Comparison of ENCODE assay signal across 1 cellular context in the genomic region with DNA sequence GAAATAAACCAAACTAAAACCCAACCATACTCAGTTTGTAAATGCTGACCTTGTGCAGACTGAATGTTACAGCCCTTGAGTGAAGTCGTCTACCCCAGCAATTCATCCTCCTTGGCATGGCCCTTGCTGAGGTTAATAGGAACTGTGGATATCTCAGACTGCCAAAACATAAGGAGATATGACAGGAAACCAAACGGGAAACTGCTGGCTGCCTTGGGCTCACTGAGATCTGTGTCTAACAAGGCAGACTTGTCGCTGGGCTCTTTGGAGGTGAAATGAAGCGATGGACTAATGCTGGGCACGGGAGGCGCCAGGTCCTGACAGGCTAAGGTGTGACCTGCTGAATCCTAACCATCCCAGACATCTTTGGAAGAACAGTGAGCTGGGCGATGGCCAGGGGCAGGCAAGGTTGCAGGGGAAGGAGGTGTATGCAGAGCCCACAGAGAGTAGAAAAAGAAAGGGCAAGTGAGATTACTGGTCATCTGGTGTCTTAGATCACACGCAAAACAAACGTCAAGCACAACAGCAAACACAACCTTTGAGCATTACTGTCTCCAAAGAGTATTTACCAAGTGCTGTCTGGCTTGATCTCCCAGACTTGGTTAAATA.
TF ChIP-seq lines count a peak whose summit lies in the region.

No MANE protein-coding gene starts in this region.

TF ChIP-seq in HepG2, 621 proteins besides CTCF, POLR2A, EP300 and RAD21 (continued from another document and continues in another):
- TF ChIP-seq, protein P1, sequence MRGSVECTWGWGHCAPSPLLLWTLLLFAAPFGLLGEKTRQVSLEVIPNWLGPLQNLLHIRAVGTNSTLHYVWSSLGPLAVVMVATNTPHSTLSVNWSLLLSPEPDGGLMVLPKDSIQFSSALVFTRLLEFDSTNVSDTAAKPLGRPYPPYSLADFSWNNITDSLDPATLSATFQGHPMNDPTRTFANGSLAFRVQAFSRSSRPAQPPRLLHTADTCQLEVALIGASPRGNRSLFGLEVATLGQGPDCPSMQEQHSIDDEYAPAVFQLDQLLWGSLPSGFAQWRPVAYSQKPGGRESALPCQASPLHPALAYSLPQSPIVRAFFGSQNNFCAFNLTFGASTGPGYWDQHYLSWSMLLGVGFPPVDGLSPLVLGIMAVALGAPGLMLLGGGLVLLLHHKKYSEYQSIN (CRISPR knock-in tag; IDR thresholded peaks at IDR 0.05; ENCODE audit: borderline replicate concordance), result no peak
- no peak for TF ChIP-seq JUN (CRISPR knock-in tag; IDR thresholded peaks at IDR 0.05)
- peak; percentile 96 for TF ChIP-seq ZMYM4 (CRISPR knock-in tag; IDR thresholded peaks at IDR 0.05)
- TF ChIP-seq KMT2B (CRISPR knock-in tag; IDR thresholded peaks at IDR 0.05), result 0 out of 2 replicates have a peak, but pooled peaks have one; percentile 20
- peak; percentile 46; the same call in 1 of the 2 replicates for TF ChIP-seq MEF2D (CRISPR knock-in tag; IDR thresholded peaks at IDR 0.05)
- TF ChIP-seq, protein P2, sequence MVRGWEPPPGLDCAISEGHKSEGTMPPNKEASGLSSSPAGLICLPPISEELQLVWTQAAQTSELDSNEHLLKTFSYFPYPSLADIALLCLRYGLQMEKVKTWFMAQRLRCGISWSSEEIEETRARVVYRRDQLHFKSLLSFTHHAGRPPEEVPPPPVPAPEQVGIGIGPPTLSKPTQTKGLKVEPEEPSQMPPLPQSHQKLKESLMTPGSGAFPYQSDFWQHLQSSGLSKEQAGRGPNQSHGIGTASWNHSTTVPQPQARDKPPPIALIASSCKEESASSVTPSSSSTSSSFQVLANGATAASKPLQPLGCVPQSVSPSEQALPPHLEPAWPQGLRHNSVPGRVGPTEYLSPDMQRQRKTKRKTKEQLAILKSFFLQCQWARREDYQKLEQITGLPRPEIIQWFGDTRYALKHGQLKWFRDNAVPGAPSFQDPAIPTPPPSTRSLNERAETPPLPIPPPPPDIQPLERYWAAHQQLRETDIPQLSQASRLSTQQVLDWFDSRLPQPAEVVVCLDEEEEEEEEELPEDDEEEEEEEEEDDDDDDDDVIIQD (CRISPR knock-in tag; IDR thresholded peaks at IDR 0.05; ENCODE audit: low read depth), result peak; percentile 89
- TF ChIP-seq ZNF543 (CRISPR knock-in tag; IDR thresholded peaks at IDR 0.05), result no peak
- no peak for TF ChIP-seq ZNF180 (CRISPR knock-in tag; IDR thresholded peaks at IDR 0.05; ENCODE audit: borderline replicate concordance, low read depth)
- TF ChIP-seq, protein P3, sequence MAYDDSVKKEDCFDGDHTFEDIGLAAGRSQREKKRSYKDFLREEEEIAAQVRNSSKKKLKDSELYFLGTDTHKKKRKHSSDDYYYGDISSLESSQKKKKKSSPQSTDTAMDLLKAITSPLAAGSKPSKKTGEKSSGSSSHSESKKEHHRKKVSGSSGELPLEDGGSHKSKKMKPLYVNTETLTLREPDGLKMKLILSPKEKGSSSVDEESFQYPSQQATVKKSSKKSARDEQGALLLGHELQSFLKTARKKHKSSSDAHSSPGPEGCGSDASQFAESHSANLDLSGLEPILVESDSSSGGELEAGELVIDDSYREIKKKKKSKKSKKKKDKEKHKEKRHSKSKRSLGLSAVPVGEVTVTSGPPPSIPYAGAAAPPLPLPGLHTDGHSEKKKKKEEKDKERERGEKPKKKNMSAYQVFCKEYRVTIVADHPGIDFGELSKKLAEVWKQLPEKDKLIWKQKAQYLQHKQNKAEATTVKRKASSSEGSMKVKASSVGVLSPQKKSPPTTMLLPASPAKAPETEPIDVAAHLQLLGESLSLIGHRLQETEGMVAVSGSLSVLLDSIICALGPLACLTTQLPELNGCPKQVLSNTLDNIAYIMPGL (CRISPR knock-in tag; IDR thresholded peaks at IDR 0.05; ENCODE audit: borderline replicate concordance in 1 of 2, low read depth in 1 of 2), result peak in 1 of 2 experiments; percentile 46; a peak in 2 of 4 replicates
- no peak for TF ChIP-seq ZFX (CRISPR knock-in tag; IDR thresholded peaks at IDR 0.05; ENCODE audit: low read depth)
- TF ChIP-seq CBFB (CRISPR knock-in tag; IDR thresholded peaks at IDR 0.05), result no peak
- TF ChIP-seq MED13 (CRISPR knock-in tag; IDR thresholded peaks at IDR 0.05), result peak; percentile 85; the same call in 1 of the 2 replicates
- TF ChIP-seq, protein P4, sequence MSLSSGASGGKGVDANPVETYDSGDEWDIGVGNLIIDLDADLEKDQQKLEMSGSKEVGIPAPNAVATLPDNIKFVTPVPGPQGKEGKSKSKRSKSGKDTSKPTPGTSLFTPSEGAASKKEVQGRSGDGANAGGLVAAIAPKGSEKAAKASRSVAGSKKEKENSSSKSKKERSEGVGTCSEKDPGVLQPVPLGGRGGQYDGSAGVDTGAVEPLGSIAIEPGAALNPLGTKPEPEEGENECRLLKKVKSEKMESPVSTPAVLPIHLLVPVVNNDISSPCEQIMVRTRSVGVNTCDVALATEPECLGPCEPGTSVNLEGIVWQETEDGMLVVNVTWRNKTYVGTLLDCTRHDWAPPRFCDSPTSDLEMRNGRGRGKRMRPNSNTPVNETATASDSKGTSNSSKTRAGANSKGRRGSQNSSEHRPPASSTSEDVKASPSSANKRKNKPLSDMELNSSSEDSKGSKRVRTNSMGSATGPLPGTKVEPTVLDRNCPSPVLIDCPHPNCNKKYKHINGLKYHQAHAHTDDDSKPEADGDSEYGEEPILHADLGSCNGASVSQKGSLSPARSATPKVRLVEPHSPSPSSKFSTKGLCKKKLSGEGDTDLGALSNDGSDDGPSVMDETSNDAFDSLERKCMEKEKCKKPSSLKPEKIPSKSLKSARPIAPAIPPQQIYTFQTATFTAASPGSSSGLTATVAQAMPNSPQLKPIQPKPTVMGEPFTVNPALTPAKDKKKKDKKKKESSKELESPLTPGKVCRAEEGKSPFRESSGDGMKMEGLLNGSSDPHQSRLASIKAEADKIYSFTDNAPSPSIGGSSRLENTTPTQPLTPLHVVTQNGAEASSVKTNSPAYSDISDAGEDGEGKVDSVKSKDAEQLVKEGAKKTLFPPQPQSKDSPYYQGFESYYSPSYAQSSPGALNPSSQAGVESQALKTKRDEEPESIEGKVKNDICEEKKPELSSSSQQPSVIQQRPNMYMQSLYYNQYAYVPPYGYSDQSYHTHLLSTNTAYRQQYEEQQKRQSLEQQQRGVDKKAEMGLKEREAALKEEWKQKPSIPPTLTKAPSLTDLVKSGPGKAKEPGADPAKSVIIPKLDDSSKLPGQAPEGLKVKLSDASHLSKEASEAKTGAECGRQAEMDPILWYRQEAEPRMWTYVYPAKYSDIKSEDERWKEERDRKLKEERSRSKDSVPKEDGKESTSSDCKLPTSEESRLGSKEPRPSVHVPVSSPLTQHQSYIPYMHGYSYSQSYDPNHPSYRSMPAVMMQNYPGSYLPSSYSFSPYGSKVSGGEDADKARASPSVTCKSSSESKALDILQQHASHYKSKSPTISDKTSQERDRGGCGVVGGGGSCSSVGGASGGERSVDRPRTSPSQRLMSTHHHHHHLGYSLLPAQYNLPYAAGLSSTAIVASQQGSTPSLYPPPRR (CRISPR knock-in tag; IDR thresholded peaks at IDR 0.05; ENCODE audit: borderline replicate concordance), result peak; percentile 73; the same call in 1 of the 2 replicates
- no peak for TF ChIP-seq NR3C1 (CRISPR knock-in tag; IDR thresholded peaks at IDR 0.05)
- no peak for TF ChIP-seq MEIS1 (CRISPR knock-in tag; IDR thresholded peaks at IDR 0.05; ENCODE audit: borderline replicate concordance)
- TF ChIP-seq ZBTB8A (CRISPR knock-in tag; IDR thresholded peaks at IDR 0.05; ENCODE audit: borderline replicate concordance, low read depth), result no peak
- TF ChIP-seq ZNF556 (CRISPR knock-in tag; IDR thresholded peaks at IDR 0.05; ENCODE audit: borderline replicate concordance), result no peak
- no peak for TF ChIP-seq SRY (CRISPR knock-in tag; IDR thresholded peaks at IDR 0.05)
- TF ChIP-seq, protein P5, sequence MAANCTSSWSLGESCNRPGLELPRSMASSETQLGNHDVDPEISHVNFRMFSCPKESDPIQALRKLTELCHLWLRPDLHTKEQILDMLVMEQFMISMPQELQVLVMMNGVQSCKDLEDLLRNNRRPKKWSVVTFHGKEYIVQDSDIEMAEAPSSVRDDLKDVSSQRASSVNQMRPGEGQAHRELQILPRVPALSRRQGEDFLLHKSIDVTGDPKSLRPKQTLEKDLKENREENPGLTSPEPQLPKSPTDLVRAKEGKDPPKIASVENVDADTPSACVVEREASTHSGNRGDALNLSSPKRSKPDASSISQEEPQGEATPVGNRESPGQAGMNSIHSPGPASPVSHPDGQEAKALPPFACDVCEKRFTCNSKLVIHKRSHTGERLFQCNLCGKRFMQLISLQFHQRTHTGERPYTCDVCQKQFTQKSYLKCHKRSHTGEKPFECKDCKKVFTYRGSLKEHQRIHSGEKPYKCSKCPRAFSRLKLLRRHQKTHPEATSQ (CRISPR knock-in tag; IDR thresholded peaks at IDR 0.05; ENCODE audit: borderline replicate concordance), result no peak
- TF ChIP-seq DPF2 (CRISPR knock-in tag; IDR thresholded peaks at IDR 0.05; ENCODE audit: borderline replicate concordance, low read depth), result peak; percentile 83; the same call in 1 of the 2 replicates
- TF ChIP-seq JUND (CRISPR knock-in tag; IDR thresholded peaks at IDR 0.05), result no peak
- no peak for TF ChIP-seq FOSL1 (CRISPR knock-in tag; IDR thresholded peaks at IDR 0.05; ENCODE audit: borderline replicate concordance)
- peak; percentile 30; the same call in 1 of the 2 replicates for TF ChIP-seq ZNF598 (CRISPR knock-in tag; IDR thresholded peaks at IDR 0.05; ENCODE audit: borderline replicate concordance)
- TF ChIP-seq, protein P6, sequence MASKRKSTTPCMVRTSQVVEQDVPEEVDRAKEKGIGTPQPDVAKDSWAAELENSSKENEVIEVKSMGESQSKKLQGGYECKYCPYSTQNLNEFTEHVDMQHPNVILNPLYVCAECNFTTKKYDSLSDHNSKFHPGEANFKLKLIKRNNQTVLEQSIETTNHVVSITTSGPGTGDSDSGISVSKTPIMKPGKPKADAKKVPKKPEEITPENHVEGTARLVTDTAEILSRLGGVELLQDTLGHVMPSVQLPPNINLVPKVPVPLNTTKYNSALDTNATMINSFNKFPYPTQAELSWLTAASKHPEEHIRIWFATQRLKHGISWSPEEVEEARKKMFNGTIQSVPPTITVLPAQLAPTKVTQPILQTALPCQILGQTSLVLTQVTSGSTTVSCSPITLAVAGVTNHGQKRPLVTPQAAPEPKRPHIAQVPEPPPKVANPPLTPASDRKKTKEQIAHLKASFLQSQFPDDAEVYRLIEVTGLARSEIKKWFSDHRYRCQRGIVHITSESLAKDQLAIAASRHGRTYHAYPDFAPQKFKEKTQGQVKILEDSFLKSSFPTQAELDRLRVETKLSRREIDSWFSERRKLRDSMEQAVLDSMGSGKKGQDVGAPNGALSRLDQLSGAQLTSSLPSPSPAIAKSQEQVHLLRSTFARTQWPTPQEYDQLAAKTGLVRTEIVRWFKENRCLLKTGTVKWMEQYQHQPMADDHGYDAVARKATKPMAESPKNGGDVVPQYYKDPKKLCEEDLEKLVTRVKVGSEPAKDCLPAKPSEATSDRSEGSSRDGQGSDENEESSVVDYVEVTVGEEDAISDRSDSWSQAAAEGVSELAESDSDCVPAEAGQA (IDR thresholded peaks at IDR 0.05; ENCODE audit: low read depth), result peak; percentile 38; the same call in 1 of the 2 replicates
- TF ChIP-seq, protein P6 (CRISPR knock-in tag; IDR thresholded peaks at IDR 0.05; ENCODE audit: borderline replicate concordance), result no peak
- TF ChIP-seq RXRB (CRISPR knock-in tag; IDR thresholded peaks at IDR 0.05; ENCODE audit: borderline replicate concordance), result peak; percentile 90
- no peak; the same call in 1 of the 2 replicates for TF ChIP-seq ZKSCAN8 (CRISPR knock-in tag; IDR thresholded peaks at IDR 0.05; ENCODE audit: borderline replicate concordance)
- peak; percentile 92 for TF ChIP-seq SKI (IDR thresholded peaks at IDR 0.05; ENCODE audit: partially characterized antibody)
- 0 out of 2 replicates have a peak, but pooled peaks have one; percentile 59 for TF ChIP-seq ZNF614 (CRISPR knock-in tag; IDR thresholded peaks at IDR 0.05; ENCODE audit: borderline replicate concordance)
- TF ChIP-seq ZNF331 (CRISPR knock-in tag; IDR thresholded peaks at IDR 0.05), result peak; percentile 72; the same call in 1 of the 2 replicates
- no peak for TF ChIP-seq ZNF850 (CRISPR knock-in tag; conservative IDR thresholded peaks at IDR 0.05)
- peak; percentile 56; the same call in 1 of the 2 replicates for TF ChIP-seq ZNF205 (CRISPR knock-in tag; IDR thresholded peaks at IDR 0.05)
- TF ChIP-seq ZNF552 (CRISPR knock-in tag; IDR thresholded peaks at IDR 0.05; ENCODE audit: borderline replicate concordance), result no peak
- TF ChIP-seq NFE2 (CRISPR knock-in tag; IDR thresholded peaks at IDR 0.05), result no peak
- no peak for TF ChIP-seq MTF2 (CRISPR knock-in tag; IDR thresholded peaks at IDR 0.05; ENCODE audit: borderline replicate concordance)
- TF ChIP-seq RFX3 (CRISPR knock-in tag; IDR thresholded peaks at IDR 0.05), result no peak
- no peak for TF ChIP-seq ZNF207 (IDR thresholded peaks at IDR 0.05; ENCODE audit: borderline replicate concordance)
- peak; percentile 91 for TF ChIP-seq FOXO1 (CRISPR knock-in tag; IDR thresholded peaks at IDR 0.05)
- TF ChIP-seq HHEX (CRISPR knock-in tag; IDR thresholded peaks at IDR 0.05), result peak; percentile 79
- TF ChIP-seq FOXM1 (CRISPR knock-in tag; IDR thresholded peaks at IDR 0.05), result no peak
- no peak for TF ChIP-seq MBNL3 (CRISPR knock-in tag; conservative IDR thresholded peaks at IDR 0.05)
- no peak for TF ChIP-seq RFX1 (IDR thresholded peaks at IDR 0.05)
- TF ChIP-seq IRX3 (CRISPR knock-in tag; IDR thresholded peaks at IDR 0.05; ENCODE audit: borderline replicate concordance, low read depth), result no peak
- TF ChIP-seq ZNF776 (CRISPR knock-in tag; IDR thresholded peaks at IDR 0.05), result no peak
- no peak for TF ChIP-seq KLF9 (CRISPR knock-in tag; IDR thresholded peaks at IDR 0.05; ENCODE audit: low read depth)
- no peak for TF ChIP-seq ERF (CRISPR knock-in tag; IDR thresholded peaks at IDR 0.05)
- peak; percentile 16; the same call in 1 of the 2 replicates for TF ChIP-seq SPEN (CRISPR knock-in tag; IDR thresholded peaks at IDR 0.05; ENCODE audit: low read depth)
- no peak for TF ChIP-seq REXO4 (CRISPR knock-in tag; IDR thresholded peaks at IDR 0.05; ENCODE audit: borderline replicate concordance)
